Comparison of ENCODE assay signal across 8 cellular contexts in the genomic region with DNA sequence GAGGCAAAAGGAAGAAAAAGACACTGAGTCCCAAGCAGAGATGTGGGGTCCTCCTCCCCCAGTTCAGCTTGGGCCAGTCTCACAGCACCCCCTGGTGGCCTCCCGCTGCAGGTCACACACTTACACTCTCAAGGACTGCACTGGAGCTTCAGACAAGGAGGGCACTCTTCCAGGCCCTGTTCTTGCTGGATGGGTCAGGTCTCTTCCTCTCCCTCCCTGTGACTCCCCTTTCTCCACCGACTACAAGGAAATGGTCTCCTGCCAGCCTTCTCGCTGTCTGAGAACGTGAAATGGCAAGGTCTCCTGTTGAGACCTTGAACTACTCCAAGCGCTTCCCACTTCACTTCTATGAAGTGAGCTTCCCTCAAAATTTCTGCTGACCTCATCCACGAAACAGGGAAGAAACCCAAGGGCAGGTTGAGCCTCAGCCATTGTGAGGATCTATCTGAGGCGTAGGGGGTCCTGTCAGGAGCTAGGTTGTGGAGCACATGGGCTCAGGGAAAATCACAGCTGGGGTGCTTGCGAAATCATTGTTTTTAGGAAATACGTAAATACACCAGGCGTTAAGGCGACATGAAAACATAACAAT. TPM values are rescaled to one million over a fixed set of nuclear protein-coding genes. Genes with fewer than 3 reads are reported as not detected.
DNase-seq lines count a peak whose midpoint lies in the region; ATAC-seq and TF ChIP-seq lines count a peak whose summit lies in the region.

No MANE protein-coding gene starts in this region.

- ATAC-seq in GM18873 (IDR thresholded peaks at IDR 0.05; ENCODE audit: low FRiP score, unreplicated experiment), result no peak
- ATAC-seq in HG02763 (IDR thresholded peaks at IDR 0.05; ENCODE audit: unreplicated experiment), result no peak

- TF ChIP-seq CTCF in astrocyte of the spinal cord (IDR thresholded peaks at IDR 0.05; ENCODE audit: low read depth, low read length), result peak; percentile 94

- DNase-seq in EH (ENCODE audit: low read depth) (peak; percentile 59), M059J (ENCODE audit: low read depth) (peak; percentile 9), T-helper 9 cell (peak; percentile 43), astrocyte of the spinal cord (ENCODE audit: low read depth, low spot score) (peak; percentile 46), iPS-NIHi11 (ENCODE audit: low spot score) (peak; percentile 88)
- DNase-seq in stimulated activated CD4-positive, alpha-beta T cell treated with anti-CD3 and anti-CD28 coated beads, Interleukin-12 subunit alpha, Interleukin-12 subunit beta, amount 100 ng/mL, for 4 hours, result peak; percentile 60

- in situ Hi-C loops in astrocyte of the spinal cord (cut with HindIII; ENCODE audit: low sequenced_read_pairs), result no loop called here

- no peak overlapping the region for H3K4me3 ChIP-seq in astrocyte of the spinal cord (ENCODE audit: low read depth, low read length)

RNA-seq across cellular contexts. Expression of a gene that starts 11.2 kb away (rescaled TPM):
- not detected in 2 replicates for total RNA-seq in M059J (2014; rRNA removed; shearing (Covaris generic))

RNA-seq across cellular contexts. Expression of a gene that starts 40.8 kb away (rescaled TPM):
- total RNA-seq in M059J (2014; rRNA removed; shearing (Covaris generic)), result not detected in 2 replicates

Comparison
In these comparisons a context has a peak if more than half of its experiments do, and no peak if none do; other contexts are left out.
1. DNase-seq: peak in every context shown above with its lines; median percentile 88 in iPS-NIHi11; 60 in stimulated activated CD4-positive, alpha-beta T cell treated with anti-CD3 and anti-CD28 coated beads, Interleukin-12 subunit alpha, Interleukin-12 subunit beta, amount 100 ng/mL, for 4 hours; 59 in EH; 46 in astrocyte of the spinal cord; 43 in T-helper 9 cell; 9 in M059J.